14 cellular contexts compared by ENCODE assay signal in the genomic region with DNA sequence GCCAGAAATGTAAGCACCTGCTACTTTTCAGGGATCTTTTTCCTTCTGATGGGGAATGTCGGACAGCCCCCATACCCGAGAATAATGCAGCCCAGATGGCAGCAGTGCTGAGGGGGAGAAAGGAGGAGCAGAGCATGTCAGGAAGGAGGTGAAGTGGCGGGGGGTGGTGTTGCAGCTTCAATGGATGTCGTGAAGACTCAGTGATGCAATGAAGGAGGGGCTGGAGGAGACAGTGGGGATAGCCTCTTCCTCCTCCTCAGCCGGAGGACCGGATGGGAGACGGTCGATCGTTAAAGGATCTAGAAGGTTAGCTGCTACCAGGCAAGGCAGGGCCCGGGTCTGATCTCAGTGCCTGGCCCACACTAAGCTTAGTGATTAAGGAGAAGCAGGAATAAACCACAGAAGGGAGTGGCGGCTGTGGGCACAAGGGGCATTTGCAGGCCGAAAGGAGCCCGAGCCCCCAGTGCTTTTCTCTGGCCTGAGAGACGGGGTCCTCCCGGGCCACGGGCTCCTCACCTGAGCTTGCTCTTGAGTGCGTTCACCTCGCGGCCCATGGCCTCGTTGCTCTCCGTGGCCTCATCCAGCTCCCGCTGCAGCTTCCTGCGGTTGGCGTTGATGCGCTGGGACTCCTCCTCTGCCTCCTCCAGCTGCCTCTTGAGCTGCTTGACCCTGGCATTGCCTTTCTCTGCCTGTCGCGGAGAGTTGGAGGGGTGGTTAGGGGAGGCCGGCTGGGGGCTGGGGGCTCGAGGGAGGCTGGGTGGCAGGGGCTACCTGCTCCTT.
DNase-seq lines count a peak whose midpoint lies in the region; ATAC-seq and TF ChIP-seq lines count a peak whose summit lies in the region.
"Had no signal": no experiment of that assay in that cellular context is flagged by ENCODE, and none has a peak within 500 bp of the region (broad histone marks: within the 10 kb centered on the region; RNA-seq: fewer than 3 reads in every experiment).

No MANE protein-coding gene starts in this region.

- H3K9me3 Mint-ChIP-seq in stimulated activated naive CD8-positive, alpha-beta T cell treated with anti-CD3 and anti-CD28 coated beads, Interleukin-15, amount 100 ng/mL, for 72 hours, result no peaks in the 10 kb centered on the region
- H3K9me3 Mint-ChIP-seq in WTC11 (no peaks in the 10 kb centered on the region), memory B cell (no peaks in the 10 kb centered on the region)
- H3K9me3 Mint-ChIP-seq: CD8-positive, alpha-beta memory T cell had no signal

- POLR2A ChIA-PET in WTC11 (lab: Charles Lee), result no interaction called here

- no peak for ATAC-seq in stimulated activated naive CD8-positive, alpha-beta T cell treated with anti-CD3 and anti-CD28 coated beads, Interleukin-15, amount 100 ng/mL, for 72 hours
- ATAC-seq in stimulated activated naive CD8-positive, alpha-beta T cell treated with anti-CD3 and anti-CD28 coated beads, Interleukin-15, Interleukin-2, amounts not matched to agents 100 U/mL and 50 U/mL, for 24 hours, result no peak
- ATAC-seq in WTC11 (peak; percentile 28; the same call in 1 of the 2 replicates), memory B cell (ENCODE audit: low read depth) (no peak)

- in situ Hi-C loops in ACHN (cut with HindIII; ENCODE audit: low pct_ligation_motif_present, low pct_unique_long_range_greater_than_20kb, low sequenced_read_pairs), result no loop called here

- H3K4me1 Mint-ChIP-seq in stimulated activated naive CD8-positive, alpha-beta T cell treated with anti-CD3 and anti-CD28 coated beads, Interleukin-15, amount 100 ng/mL, for 72 hours, result peaks cover 20% of the 10 kb centered on the region
- H3K4me1 Mint-ChIP-seq in WTC11 (0 out of 2 replicates have a peak, but pooled peaks cover 3% of the 10 kb centered on the region), memory B cell (peaks cover 10% of the 10 kb centered on the region)

- no peak for TF ChIP-seq CTCF in WTC11 (IDR thresholded peaks at IDR 0.05)

- H3K36me3 Mint-ChIP-seq in WTC11 (no peaks in the 10 kb centered on the region), memory B cell (peaks cover 29% of the 10 kb centered on the region)

- no peaks in the 10 kb centered on the region for H3K27me3 Mint-ChIP-seq in stimulated activated naive CD8-positive, alpha-beta T cell treated with anti-CD3 and anti-CD28 coated beads, Interleukin-15, amount 100 ng/mL, for 72 hours
- H3K27me3 Mint-ChIP-seq in WTC11 (ENCODE audit: low read depth) (no peaks in the 10 kb centered on the region), memory B cell (no peaks in the 10 kb centered on the region)
- H3K27me3 Mint-ChIP-seq: CD8-positive, alpha-beta memory T cell had no signal

- CTCF ChIA-PET in WTC11 (lab: Charles Lee), result interaction anchor here (0.8 to 1.1 kb wide), 2 partner anchors 13 to 32 kb away, joined by 3 read pairs; no protein-coding TSS in a partner anchor

- no peak for DNase-seq in stimulated activated naive CD8-positive, alpha-beta T cell treated with anti-CD3 and anti-CD28 coated beads, Interleukin-15, amount 100 ng/mL, for 72 hours
- no peak for DNase-seq in stimulated activated naive CD8-positive, alpha-beta T cell treated with anti-CD3 and anti-CD28 coated beads, Interleukin-15, Interleukin-2, amounts not matched to agents 100 U/mL and 50 U/mL, for 24 hours
- no peak for DNase-seq in WTC11 (ENCODE audit: low spot score)
- DNase-seq in memory B cell (ENCODE audit: low spot score in 2 of 2), result no peak
- no peak for DNase-seq in ACHN
- DNase-seq in HT-29 (ENCODE audit: low spot score), result no peak
- no peak for DNase-seq in activated gamma-delta T cell (lab: John Stamatoyannopoulos, UW)
- DNase-seq: CD8-positive, alpha-beta memory T cell; DMS79; GM23248; NCI-H1417 treated with DMSO at 0.1 percent for 48 hours; NCI-H187 treated with DMSO at 0.1 percent for 48 hours; NCI-H345; NCI-H526 had no signal

- no peak overlapping the region for H3K4me3 Mint-ChIP-seq in stimulated activated naive CD8-positive, alpha-beta T cell treated with anti-CD3 and anti-CD28 coated beads, Interleukin-15, amount 100 ng/mL, for 72 hours
- H3K4me3 Mint-ChIP-seq in WTC11, result no peak overlapping the region
- no peak overlapping the region for H3K4me3 Mint-ChIP-seq in memory B cell
- H3K4me3 Mint-ChIP-seq: CD8-positive, alpha-beta memory T cell had no signal

- H3K27ac Mint-ChIP-seq in stimulated activated naive CD8-positive, alpha-beta T cell treated with anti-CD3 and anti-CD28 coated beads, Interleukin-15, amount 100 ng/mL, for 72 hours, result peak overlapping the region; percentile 82 to 92
- H3K27ac Mint-ChIP-seq in WTC11, result no peak overlapping the region
- H3K27ac Mint-ChIP-seq in memory B cell, result peak overlapping the region; percentile 36

TF ChIP-seq in WTC11, 78 proteins besides CTCF, POLR2A, EP300 and RAD21 (continues in another document):
- TF ChIP-seq KAT7 (CRISPR knock-in tag; IDR thresholded peaks at IDR 0.05; ENCODE audit: borderline replicate concordance), result no peak
- no peak for TF ChIP-seq ZNF232 (CRISPR knock-in tag; IDR thresholded peaks at IDR 0.05)
- TF ChIP-seq, protein P1, sequence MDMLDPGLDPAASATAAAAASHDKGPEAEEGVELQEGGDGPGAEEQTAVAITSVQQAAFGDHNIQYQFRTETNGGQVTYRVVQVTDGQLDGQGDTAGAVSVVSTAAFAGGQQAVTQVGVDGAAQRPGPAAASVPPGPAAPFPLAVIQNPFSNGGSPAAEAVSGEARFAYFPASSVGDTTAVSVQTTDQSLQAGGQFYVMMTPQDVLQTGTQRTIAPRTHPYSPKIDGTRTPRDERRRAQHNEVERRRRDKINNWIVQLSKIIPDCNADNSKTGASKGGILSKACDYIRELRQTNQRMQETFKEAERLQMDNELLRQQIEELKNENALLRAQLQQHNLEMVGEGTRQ (CRISPR knock-in tag; IDR thresholded peaks at IDR 0.05), result no peak
- TF ChIP-seq, protein P2, sequence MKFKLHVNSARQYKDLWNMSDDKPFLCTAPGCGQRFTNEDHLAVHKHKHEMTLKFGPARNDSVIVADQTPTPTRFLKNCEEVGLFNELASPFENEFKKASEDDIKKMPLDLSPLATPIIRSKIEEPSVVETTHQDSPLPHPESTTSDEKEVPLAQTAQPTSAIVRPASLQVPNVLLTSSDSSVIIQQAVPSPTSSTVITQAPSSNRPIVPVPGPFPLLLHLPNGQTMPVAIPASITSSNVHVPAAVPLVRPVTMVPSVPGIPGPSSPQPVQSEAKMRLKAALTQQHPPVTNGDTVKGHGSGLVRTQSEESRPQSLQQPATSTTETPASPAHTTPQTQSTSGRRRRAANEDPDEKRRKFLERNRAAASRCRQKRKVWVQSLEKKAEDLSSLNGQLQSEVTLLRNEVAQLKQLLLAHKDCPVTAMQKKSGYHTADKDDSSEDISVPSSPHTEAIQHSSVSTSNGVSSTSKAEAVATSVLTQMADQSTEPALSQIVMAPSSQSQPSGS (CRISPR knock-in tag; IDR thresholded peaks at IDR 0.05; ENCODE audit: borderline replicate concordance, low read depth), result no peak
- TF ChIP-seq, protein P3, sequence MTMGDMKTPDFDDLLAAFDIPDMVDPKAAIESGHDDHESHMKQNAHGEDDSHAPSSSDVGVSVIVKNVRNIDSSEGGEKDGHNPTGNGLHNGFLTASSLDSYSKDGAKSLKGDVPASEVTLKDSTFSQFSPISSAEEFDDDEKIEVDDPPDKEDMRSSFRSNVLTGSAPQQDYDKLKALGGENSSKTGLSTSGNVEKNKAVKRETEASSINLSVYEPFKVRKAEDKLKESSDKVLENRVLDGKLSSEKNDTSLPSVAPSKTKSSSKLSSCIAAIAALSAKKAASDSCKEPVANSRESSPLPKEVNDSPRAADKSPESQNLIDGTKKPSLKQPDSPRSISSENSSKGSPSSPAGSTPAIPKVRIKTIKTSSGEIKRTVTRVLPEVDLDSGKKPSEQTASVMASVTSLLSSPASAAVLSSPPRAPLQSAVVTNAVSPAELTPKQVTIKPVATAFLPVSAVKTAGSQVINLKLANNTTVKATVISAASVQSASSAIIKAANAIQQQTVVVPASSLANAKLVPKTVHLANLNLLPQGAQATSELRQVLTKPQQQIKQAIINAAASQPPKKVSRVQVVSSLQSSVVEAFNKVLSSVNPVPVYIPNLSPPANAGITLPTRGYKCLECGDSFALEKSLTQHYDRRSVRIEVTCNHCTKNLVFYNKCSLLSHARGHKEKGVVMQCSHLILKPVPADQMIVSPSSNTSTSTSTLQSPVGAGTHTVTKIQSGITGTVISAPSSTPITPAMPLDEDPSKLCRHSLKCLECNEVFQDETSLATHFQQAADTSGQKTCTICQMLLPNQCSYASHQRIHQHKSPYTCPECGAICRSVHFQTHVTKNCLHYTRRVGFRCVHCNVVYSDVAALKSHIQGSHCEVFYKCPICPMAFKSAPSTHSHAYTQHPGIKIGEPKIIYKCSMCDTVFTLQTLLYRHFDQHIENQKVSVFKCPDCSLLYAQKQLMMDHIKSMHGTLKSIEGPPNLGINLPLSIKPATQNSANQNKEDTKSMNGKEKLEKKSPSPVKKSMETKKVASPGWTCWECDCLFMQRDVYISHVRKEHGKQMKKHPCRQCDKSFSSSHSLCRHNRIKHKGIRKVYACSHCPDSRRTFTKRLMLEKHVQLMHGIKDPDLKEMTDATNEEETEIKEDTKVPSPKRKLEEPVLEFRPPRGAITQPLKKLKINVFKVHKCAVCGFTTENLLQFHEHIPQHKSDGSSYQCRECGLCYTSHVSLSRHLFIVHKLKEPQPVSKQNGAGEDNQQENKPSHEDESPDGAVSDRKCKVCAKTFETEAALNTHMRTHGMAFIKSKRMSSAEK (CRISPR knock-in tag; IDR thresholded peaks at IDR 0.05; ENCODE audit: borderline replicate concordance), result no peak
- TF ChIP-seq NR2C2 (CRISPR knock-in tag; IDR thresholded peaks at IDR 0.05), result no peak
- TF ChIP-seq, protein P4, sequence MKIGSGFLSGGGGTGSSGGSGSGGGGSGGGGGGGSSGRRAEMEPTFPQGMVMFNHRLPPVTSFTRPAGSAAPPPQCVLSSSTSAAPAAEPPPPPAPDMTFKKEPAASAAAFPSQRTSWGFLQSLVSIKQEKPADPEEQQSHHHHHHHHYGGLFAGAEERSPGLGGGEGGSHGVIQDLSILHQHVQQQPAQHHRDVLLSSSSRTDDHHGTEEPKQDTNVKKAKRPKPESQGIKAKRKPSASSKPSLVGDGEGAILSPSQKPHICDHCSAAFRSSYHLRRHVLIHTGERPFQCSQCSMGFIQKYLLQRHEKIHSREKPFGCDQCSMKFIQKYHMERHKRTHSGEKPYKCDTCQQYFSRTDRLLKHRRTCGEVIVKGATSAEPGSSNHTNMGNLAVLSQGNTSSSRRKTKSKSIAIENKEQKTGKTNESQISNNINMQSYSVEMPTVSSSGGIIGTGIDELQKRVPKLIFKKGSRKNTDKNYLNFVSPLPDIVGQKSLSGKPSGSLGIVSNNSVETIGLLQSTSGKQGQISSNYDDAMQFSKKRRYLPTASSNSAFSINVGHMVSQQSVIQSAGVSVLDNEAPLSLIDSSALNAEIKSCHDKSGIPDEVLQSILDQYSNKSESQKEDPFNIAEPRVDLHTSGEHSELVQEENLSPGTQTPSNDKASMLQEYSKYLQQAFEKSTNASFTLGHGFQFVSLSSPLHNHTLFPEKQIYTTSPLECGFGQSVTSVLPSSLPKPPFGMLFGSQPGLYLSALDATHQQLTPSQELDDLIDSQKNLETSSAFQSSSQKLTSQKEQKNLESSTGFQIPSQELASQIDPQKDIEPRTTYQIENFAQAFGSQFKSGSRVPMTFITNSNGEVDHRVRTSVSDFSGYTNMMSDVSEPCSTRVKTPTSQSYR (CRISPR knock-in tag; IDR thresholded peaks at IDR 0.05), result no peak
- TF ChIP-seq ZNF423 (CRISPR knock-in tag; IDR thresholded peaks at IDR 0.05), result no peak
